23 cellular contexts compared by ENCODE assay signal in the genomic region with DNA sequence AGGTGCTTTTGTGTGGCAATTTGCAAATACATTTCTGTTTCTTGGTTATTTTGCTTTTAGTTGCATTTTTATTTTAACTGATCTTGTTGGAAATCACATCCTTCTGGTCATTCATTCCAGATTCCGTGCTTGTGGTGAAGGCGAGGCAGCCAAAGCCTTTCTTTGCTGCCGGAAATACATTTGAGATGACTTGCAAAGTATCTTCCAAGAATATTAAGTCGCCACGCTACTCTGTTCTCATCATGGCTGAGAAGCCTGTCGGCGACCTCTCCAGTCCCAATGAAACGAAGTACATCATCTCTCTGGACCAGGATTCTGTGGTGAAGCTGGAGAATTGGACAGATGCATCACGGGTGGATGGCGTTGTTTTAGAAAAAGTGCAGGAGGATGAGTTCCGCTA. TPM values are rescaled to one million over a fixed set of nuclear protein-coding genes. Genes with fewer than 3 reads are reported as not detected.
A peak's percentile ranks its signal among the peaks of the same experiment; 100 is the strongest.
DNase-seq lines count a peak whose midpoint lies in the region; ATAC-seq and TF ChIP-seq lines count a peak whose summit lies in the region.
"Had no signal": no experiment of that assay in that cellular context is flagged by ENCODE, and none has a peak within 500 bp of the region (broad histone marks: within the 10 kb centered on the region; RNA-seq: fewer than 3 reads in every experiment).

No MANE protein-coding gene starts in this region.

- DNase-seq in BJ (ENCODE audit: low read depth) (peak; percentile 31), MG63 (peak; percentile 41), fibroblast of the aortic adventitia (ENCODE audit: low read depth) (peak; percentile 37), stromal cell of bone marrow (ENCODE audit: low read depth) (peak; percentile 69), NCI-H345 (lab: John Stamatoyannopoulos, UW) (no peak), uterus (no peak)
- DNase-seq: DMS53; GOT3; HCEC 1CT; MM.1S; NCI-H1048; NCI-H1436; NCI-H187 treated with DMSO at 0.1 percent for 48 hours; NCI-H226; NCI-H774; NK-92 treated with Interleukin-12 subunit alpha and Interleukin-12 subunit beta, amount 100 ng/mL, for 24 hours; SIG-M5; SK-N-SH had no signal

- TF ChIP-seq POLR2A in uterus (IDR thresholded peaks at IDR 0.05): no peak

- H3K9me3 ChIP-seq in MG63: no peaks in the 10 kb centered on the region
- no peaks in the 10 kb centered on the region for H3K9me3 ChIP-seq in uterus
- H3K9me3 ChIP-seq: SK-N-SH had no signal

- TF ChIP-seq CTCF in BJ (IDR thresholded peaks at IDR 0.05; ENCODE audit: insufficient read depth, low read depth, low read length) (no peak), fibroblast of the aortic adventitia (IDR thresholded peaks at IDR 0.05; ENCODE audit: insufficient read depth, low read length) (no peak), uterus (IDR thresholded peaks at IDR 0.05) (no peak)

- H3K27me3 ChIP-seq in BJ (ENCODE audit: control insufficient read depth, insufficient read depth, low read length) (no peaks in the 10 kb centered on the region), MG63 (no peaks in the 10 kb centered on the region), uterus (no peaks in the 10 kb centered on the region)

- H3K4me3 ChIP-seq in BJ (ENCODE audit: low read depth, low read length) (no peak overlapping the region), MG63 (no peak overlapping the region), fibroblast of the aortic adventitia (ENCODE audit: low read depth, low read length) (no peak overlapping the region), uterus (no peak overlapping the region)
- H3K4me3 ChIP-seq: K562 had no signal

- no peak overlapping the region for H3K27ac ChIP-seq in uterus
- H3K27ac ChIP-seq: HL-60 had no signal

- no peak for ATAC-seq in HG03520 (IDR thresholded peaks at IDR 0.05; ENCODE audit: unreplicated experiment)
- ATAC-seq: HepG2, K562, Panc1 had no signal

- POLR2A ChIA-PET in BJ (lab: Charles Lee): no interaction called here

- CTCF ChIA-PET in BJ (lab: Yijun Ruan, JAX): no interaction called here

- intact Hi-C loops in uterus (cut with DNase I; ENCODE audit: low total_unique reads): no loop called here

- H3K36me3 ChIP-seq in BJ (ENCODE audit: control insufficient read depth, insufficient read depth, low read length) (no peaks in the 10 kb centered on the region), MG63 (peaks cover 12% of the 10 kb centered on the region), uterus (no peaks in the 10 kb centered on the region)

- H3K4me1 ChIP-seq in uterus: peaks cover 0 to 7% of the 10 kb centered on the region in 2 donors

RNA-seq across cellular contexts. Expression of a gene that starts 34.8 kb away (rescaled TPM):
- polyA plus RNA-seq in BJ (2011; rRNA removed): 0.12 TPM in 1 of 2 replicates, not detected in the other
- polyA minus RNA-seq in BJ (2011; rRNA and poly(A)+ RNA removed): not detected in 2 replicates
- total RNA-seq in MG63 (2014; rRNA removed; shearing (Covaris generic); ENCODE audit: low replicate concordance): 0.35 and 0.63 TPM in 2 replicates
- total RNA-seq in fibroblast of the aortic adventitia (ENCODE audit: low replicate concordance) (0.09 and 0.41 TPM in 2 replicates), uterus (1 to 10 TPM in 3 of 4 donors, not detected in 1; 2.1 to 4.1 (median 2.6) TPM)

RNA-seq across cellular contexts. Expression of a gene that starts 57.1 kb away (rescaled TPM):
- 3.1 and 4.9 TPM in 2 replicates for polyA plus RNA-seq in BJ (2011; rRNA removed)
- 4.1 and 5.2 TPM in 2 replicates for polyA minus RNA-seq in BJ (2011; rRNA and poly(A)+ RNA removed)
- total RNA-seq in MG63 (2014; rRNA removed; shearing (Covaris generic); ENCODE audit: low replicate concordance): 35.6 and 56.6 TPM in 2 replicates
- 39.8 and 67.5 TPM in 2 replicates for total RNA-seq in fibroblast of the aortic adventitia (ENCODE audit: low replicate concordance)
- 100 to 1,000 TPM in 2 of 4 donors, 10 to 100 TPM in 2; 32.4 to 134 (median 88.8) TPM for total RNA-seq in uterus

Comparison
In these comparisons a context has a peak if more than half of its experiments do, and no peak if none do; other contexts are left out.
1. DNase-seq: peak in BJ (single experiment), MG63 (single experiment), fibroblast of the aortic adventitia (single experiment) and stromal cell of bone marrow (single experiment); none in NCI-H345 (single experiment) and uterus (0 of 2).